1 cellular context compared by ENCODE assay signal in the genomic region with DNA sequence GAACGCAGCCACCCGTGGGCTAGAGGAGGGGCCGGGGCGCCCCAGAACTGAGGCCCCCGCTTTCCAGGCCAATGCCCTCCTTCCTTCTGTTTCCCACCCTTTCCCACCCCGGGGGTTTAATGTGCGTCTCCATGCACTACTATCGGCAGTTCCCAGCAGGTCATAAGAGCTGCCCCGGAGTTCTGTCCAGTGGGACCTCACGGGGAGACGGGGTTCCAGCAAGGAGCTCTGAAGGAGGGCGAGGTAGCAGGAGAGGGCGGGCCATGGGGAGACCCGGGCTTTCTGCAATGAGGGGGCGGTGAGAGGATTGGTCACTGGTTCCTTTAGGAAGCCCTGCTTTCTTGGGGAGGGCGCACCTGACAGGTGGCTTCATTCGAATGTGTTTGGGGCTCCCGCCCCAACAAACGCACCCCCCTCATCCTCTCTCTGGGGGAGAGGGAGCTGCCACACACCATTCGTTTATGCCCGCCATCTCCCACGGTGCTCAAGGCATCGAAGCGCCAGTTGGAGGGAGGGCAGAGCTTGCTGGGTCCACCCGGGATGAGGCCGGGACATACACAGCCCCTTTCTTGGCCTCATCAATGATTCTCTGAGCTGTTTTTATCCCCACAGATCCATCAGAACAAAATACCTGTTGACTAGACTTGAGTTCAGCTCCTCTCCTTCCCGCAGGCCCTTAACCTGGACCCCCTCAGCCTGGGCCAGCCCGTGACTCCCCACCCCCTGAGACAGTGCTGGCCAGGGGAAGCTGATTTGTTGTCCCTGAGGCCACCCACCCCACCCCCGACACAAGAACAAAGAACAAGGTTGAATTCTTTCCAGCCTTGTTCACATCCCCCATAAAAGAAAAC.
TF ChIP-seq lines count a peak whose summit lies in the region.

No MANE protein-coding gene starts in this region.

TF ChIP-seq in HepG2, 621 proteins besides CTCF, POLR2A, EP300 and RAD21 (continued from another document):
- TF ChIP-seq, protein P1, sequence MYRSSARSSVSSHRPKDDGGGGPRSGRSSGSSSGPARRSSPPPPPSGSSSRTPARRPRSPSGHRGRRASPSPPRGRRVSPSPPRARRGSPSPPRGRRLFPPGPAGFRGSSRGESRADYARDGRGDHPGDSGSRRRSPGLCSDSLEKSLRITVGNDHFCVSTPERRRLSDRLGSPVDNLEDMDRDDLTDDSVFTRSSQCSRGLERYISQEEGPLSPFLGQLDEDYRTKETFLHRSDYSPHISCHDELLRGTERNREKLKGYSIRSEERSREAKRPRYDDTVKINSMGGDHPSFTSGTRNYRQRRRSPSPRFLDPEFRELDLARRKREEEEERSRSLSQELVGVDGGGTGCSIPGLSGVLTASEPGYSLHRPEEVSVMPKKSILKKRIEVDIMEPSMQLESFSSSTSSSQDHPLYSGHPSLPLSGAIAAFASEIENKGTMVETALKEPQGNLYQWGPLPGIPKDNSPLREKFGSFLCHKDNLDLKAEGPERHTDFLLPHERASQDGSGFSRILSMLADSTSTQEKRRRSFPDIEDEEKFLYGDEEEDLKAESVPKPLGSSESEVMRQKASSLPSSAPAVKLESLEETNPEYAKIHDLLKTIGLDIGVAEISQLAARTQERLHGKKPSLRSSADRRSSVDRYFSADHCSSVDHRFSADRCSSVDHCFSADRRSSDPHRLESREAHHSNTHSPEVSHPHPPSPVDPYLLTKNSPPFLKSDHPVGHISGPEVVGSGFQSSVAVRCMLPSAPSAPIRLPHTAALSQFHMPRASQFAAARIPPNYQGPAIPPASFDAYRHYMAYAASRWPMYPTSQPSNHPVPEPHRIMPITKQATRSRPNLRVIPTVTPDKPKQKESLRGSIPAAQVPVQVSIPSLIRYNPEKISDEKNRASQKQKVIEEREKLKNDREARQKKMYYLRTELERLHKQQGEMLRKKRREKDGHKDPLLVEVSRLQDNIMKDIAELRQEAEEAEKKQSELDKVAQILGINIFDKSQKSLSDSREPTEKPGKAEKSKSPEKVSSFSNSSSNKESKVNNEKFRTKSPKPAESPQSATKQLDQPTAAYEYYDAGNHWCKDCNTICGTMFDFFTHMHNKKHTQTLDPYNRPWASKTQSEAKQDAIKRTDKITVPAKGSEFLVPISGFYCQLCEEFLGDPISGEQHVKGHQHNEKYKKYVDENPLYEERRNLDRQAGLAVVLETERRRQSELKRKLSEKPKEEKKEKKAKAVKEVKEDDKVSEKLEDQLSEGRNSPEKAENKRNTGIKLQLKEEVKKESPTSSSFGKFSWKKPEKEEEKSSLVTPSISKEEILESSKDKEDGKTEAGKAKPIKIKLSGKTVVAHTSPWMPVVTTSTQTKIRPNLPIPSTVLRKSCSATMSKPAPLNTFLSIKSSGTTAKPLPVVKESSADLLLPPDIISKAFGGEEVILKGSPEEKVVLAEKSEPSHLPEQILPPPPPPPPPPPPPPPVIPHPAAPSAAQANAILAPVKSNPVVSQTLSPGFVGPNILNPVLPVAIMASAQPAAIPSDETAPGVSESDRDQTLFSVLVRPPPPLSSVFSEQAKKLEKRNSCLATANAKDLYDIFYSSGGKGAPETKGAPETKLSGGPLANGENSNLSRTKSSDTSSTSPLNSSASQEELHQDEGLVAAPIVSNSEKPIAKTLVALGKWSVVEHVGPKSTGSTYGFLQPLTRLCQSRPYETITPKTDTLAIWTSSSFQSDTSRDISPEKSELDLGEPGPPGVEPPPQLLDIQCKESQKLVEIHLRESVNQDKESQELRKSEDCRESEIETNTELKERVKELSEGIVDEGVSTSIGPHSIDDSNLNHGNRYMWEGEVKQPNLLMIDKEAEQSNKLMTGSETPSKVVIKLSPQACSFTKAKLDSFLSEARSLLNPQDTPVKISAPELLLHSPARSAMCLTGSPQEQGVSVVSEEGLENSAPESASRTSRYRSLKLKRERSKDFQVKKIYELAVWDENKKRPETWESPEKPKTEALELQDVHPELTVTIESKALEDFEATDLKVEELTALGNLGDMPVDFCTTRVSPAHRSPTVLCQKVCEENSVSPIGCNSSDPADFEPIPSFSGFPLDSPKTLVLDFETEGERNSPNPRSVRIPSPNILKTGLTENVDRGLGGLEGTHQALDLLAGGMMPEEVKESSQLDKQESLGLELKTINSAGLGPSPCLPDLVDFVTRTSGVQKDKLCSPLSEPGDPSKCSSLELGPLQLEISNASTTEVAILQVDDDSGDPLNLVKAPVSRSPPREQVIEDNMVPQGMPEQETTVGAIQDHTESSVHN (CRISPR knock-in tag; IDR thresholded peaks at IDR 0.05), result no peak
